In genomic region chr11:34201130-34201529, GRCh38 we compare ENCODE assay signal across 26 cellular contexts.
"Had no signal": no experiment of that assay in that cellular context is flagged by ENCODE, and none has a peak within 500 bp of the region (broad histone marks: within the 10 kb centered on the region; RNA-seq: fewer than 3 reads in every experiment).

No MANE protein-coding gene starts in this region.

- H3K27me3 ChIP-seq: body of pancreas, esophagus squamous epithelium had no signal

- H3K9me3 ChIP-seq: body of pancreas, esophagus squamous epithelium had no signal

- DNase-seq: activated B cell treated with CpG ODN at 0.5 μM for 24 hours; activated CD4-positive, alpha-beta T cell treated with anti-CD3 and anti-CD28 coated beads for 48 hours; activated CD4-positive, alpha-beta T cell treated with anti-CD3 and anti-CD28 coated beads, Interleukin-2, amount 50 U/mL, for 1 hour; activated CD4-positive, alpha-beta T cell treated with anti-CD3 and anti-CD28 coated beads, Interleukin-2, amount 50 U/mL, for 48 hours; activated CD8-positive, alpha-beta memory T cell treated with anti-CD3 and anti-CD28 coated beads for 24 hours; activated CD8-positive, alpha-beta T cell treated with anti-CD3 and anti-CD28 coated beads for 36 hours; activated effector memory CD4-positive, alpha-beta T cell treated with Interleukin-2 at 50 U/mL for 16 hours; activated gamma-delta T cell treated with Interleukin-2 at 50 U/mL for 16 hours; activated naive CD4-positive, alpha-beta T cell treated with anti-CD3 and anti-CD28 coated beads, Interleukin-2, amount 50 U/mL, for 16 hours; activated naive CD4-positive, alpha-beta T cell treated with Interleukin-2 at 50 U/mL for 16 hours; activated T-cell treated with anti-CD3 and anti-CD28 coated beads, Interleukin-2, amount 50 U/mL, for 4 hours; amniotic stem cell; aorta; body of pancreas; caudate nucleus; cortex of kidney; dermis blood vessel endothelial cell; effector CD8-positive, alpha-beta T cell; esophagus squamous epithelium; head of caudate nucleus; hippocampal formation; T1000; WERI-Rb-1 had no signal

- H3K4me1 ChIP-seq: body of pancreas had no signal

- H3K4me3 ChIP-seq: body of pancreas, esophagus squamous epithelium had no signal

- H3K27ac ChIP-seq: body of pancreas, epithelial cell of prostate, esophagus squamous epithelium, WERI-Rb-1 had no signal

- H3K36me3 ChIP-seq: esophagus squamous epithelium had no signal

- ATAC-seq: activated CD4-positive, CD25-positive, alpha-beta regulatory T cell treated with anti-CD3 and anti-CD28 coated beads, Interleukin-2, amount 50 U/mL, for 24 hours; activated CD8-positive, alpha-beta T cell treated with anti-CD3 and anti-CD28 coated beads for 36 hours; activated T-cell treated with anti-CD3 and anti-CD28 coated beads, Interleukin-2, amount 50 U/mL, for 4 hours; activated T-helper 17 cell treated with anti-CD3 and anti-CD28 coated beads, Interleukin-2, amount 50 U/mL, for 72 hours; body of pancreas had no signal
